ENCODE assay signal across 9 cellular contexts in the genomic region with DNA sequence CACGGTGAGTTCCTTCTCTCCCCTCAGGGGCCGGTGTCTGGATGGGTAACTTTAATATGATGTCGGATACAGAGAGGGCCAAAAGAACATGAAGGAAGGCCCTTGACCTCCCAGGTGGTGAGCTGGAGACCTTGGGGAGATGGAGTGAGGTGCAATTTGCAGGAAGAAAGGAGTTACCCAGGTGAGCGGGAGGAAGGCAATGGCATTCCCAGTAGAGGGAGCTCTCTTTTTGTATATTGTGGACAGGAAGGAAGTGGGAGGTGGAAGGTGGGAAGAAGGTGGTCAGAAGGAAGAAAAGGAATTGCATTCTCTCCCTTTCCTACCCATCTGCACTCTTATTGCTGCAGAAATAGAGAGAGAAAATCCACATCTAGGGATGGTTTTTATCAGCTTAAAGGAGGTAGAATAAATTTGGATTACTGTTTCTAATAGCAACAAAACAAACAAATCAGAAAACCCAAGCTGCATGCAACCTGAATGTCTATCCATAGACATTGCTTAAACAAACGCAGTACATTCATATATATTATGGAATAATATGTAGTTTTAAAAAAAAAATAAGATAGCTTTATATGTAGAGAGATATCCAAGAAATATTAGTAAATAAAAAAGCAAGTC.
DNase-seq lines count a peak whose midpoint lies in the region; TF ChIP-seq lines count a peak whose summit lies in the region.
"Had no signal": no experiment of that assay in that cellular context is flagged by ENCODE, and none has a peak within 500 bp of the region (broad histone marks: within the 10 kb centered on the region; RNA-seq: fewer than 3 reads in every experiment).

No MANE protein-coding gene starts in this region.

- peak in 2 of 3 experiments; percentile 4 to 7 for TF ChIP-seq CTCF in esophagus muscularis mucosa (IDR thresholded peaks at IDR 0.05)
- TF ChIP-seq CTCF in suprapubic skin (IDR thresholded peaks at IDR 0.05), result no peak

- intact Hi-C loops in esophagus muscularis mucosa (cut with DNase I), result loop anchor here (10.0 kb wide), 2 partner anchors 136 to 166 kb away; partner anchors contain the start of gene TSC22D2

- H3K9me3 ChIP-seq in esophagus muscularis mucosa, result no peaks in the 10 kb centered on the region
- no peaks in the 10 kb centered on the region for H3K9me3 ChIP-seq in suprapubic skin

- no peaks in the 10 kb centered on the region for H3K36me3 ChIP-seq in esophagus muscularis mucosa
- no peaks in the 10 kb centered on the region for H3K36me3 ChIP-seq in suprapubic skin

- peaks cover 26 to 71% (median 62%) of the 10 kb centered on the region in 4 donors for H3K4me1 ChIP-seq in esophagus muscularis mucosa
- peaks cover 25% of the 10 kb centered on the region for H3K4me1 ChIP-seq in suprapubic skin

- peak; percentile 21 for DNase-seq in SIG-M5 treated with dmso at 0.1 percent for 504 hours (lab: John Stamatoyannopoulos, UW; ENCODE audit: unreplicated experiment)
- no peak for DNase-seq in SIG-M5 (lab: John Stamatoyannopoulos, UW)
- DNase-seq in NCI-H82 treated with DMSO at 0.1 percent for 48 hours (lab: John Stamatoyannopoulos, UW; ENCODE audit: unreplicated experiment), result peak; percentile 69
- DNase-seq in esophagus muscularis mucosa (ENCODE audit: extremely low spot score), result no peak
- no peak for DNase-seq in suprapubic skin (ENCODE audit: low spot score in 2 of 2)
- no peak for DNase-seq in central memory CD4-positive, alpha-beta T cell
- no peak for DNase-seq in RPMI8226
- no peak for DNase-seq in stimulated activated naive CD4-positive, alpha-beta T cell (lab: John Stamatoyannopoulos, UW)
- DNase-seq: stimulated activated CD4-positive, alpha-beta T cell treated with anti-CD3 and anti-CD28 coated beads, Interleukin-12 subunit alpha, Interleukin-12 subunit beta, amount 100 ng/mL, for 4 hours had no signal

- peak overlapping the region; percentile 74 to 77 (median 76) for H3K27ac ChIP-seq in esophagus muscularis mucosa (replicated peaks in 1 of 4)
- H3K27ac ChIP-seq in suprapubic skin, result peak overlapping the region; percentile 19

- no peak for TF ChIP-seq EP300 in esophagus muscularis mucosa (IDR thresholded peaks at IDR 0.05)
- TF ChIP-seq EP300 in suprapubic skin (IDR thresholded peaks at IDR 0.05), result no peak

- no peak overlapping the region for H3K4me3 ChIP-seq in esophagus muscularis mucosa
- H3K4me3 ChIP-seq in suprapubic skin, result no peak overlapping the region

- TF ChIP-seq POLR2A in esophagus muscularis mucosa (IDR thresholded peaks at IDR 0.05; ENCODE audit: low read depth) (no peak), suprapubic skin (IDR thresholded peaks at IDR 0.05) (no peak)

- WGBS in esophagus muscularis mucosa, result 72% methylated on average over 5 of the region's 5 CpGs
- 59% methylated on average over 5 of the region's 5 CpGs for WGBS in suprapubic skin

- H3K27me3 ChIP-seq in esophagus muscularis mucosa (no peaks in the 10 kb centered on the region), suprapubic skin (no peaks in the 10 kb centered on the region)

Comparison
In these comparisons a context has a peak if more than half of its experiments do, and no peak if none do; other contexts are left out.
1. DNase-seq: peak in SIG-M5 treated with dmso at 0.1 percent for 504 hours (single experiment) and NCI-H82 treated with DMSO at 0.1 percent for 48 hours (single experiment); none in SIG-M5 (single experiment), esophagus muscularis mucosa (single experiment), suprapubic skin (0 of 2), central memory CD4-positive, alpha-beta T cell (single experiment), RPMI8226 (single experiment) and stimulated activated naive CD4-positive, alpha-beta T cell (0 of 6).
2. CTCF ChIP-seq: peak in esophagus muscularis mucosa (2 of 3); none in suprapubic skin (0 of 2).